ENCODE assay signal across 2 cellular contexts in the genomic region with DNA sequence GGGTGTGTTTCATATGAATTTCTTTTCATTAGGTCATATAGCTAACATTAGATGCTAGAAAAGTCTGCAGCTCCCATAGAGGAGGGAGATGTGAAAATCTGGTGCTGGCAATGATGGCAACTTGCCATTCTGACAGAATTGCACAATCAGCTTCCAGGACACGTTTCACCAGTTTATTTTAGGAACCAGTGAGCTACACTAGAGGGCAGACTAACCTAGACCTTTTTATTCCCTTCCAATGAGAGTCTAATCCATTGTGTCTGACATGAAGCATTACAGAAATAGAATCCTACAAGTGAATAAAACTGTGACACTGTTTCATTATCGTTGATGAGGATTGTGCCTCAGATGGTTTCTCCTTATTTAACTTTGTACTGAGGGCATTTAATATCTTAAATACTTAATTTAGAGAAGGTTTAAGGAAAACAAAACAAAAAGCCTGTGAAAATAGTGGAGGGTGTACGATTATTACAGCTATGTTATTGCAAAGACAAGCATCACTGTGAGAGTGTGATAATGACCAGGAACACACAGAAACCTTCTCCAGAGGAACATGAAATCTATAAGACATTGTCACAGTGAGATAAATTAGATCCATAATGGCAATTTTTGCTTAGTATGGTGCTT.
A peak's percentile ranks its signal among the peaks of the same experiment; 100 is the strongest.
TF ChIP-seq lines count a peak whose summit lies in the region.

No MANE protein-coding gene starts in this region.

TF ChIP-seq in HEK293, 187 proteins besides CTCF, POLR2A, EP300 and RAD21 (continued from another document):
- TF ChIP-seq, protein P1, sequence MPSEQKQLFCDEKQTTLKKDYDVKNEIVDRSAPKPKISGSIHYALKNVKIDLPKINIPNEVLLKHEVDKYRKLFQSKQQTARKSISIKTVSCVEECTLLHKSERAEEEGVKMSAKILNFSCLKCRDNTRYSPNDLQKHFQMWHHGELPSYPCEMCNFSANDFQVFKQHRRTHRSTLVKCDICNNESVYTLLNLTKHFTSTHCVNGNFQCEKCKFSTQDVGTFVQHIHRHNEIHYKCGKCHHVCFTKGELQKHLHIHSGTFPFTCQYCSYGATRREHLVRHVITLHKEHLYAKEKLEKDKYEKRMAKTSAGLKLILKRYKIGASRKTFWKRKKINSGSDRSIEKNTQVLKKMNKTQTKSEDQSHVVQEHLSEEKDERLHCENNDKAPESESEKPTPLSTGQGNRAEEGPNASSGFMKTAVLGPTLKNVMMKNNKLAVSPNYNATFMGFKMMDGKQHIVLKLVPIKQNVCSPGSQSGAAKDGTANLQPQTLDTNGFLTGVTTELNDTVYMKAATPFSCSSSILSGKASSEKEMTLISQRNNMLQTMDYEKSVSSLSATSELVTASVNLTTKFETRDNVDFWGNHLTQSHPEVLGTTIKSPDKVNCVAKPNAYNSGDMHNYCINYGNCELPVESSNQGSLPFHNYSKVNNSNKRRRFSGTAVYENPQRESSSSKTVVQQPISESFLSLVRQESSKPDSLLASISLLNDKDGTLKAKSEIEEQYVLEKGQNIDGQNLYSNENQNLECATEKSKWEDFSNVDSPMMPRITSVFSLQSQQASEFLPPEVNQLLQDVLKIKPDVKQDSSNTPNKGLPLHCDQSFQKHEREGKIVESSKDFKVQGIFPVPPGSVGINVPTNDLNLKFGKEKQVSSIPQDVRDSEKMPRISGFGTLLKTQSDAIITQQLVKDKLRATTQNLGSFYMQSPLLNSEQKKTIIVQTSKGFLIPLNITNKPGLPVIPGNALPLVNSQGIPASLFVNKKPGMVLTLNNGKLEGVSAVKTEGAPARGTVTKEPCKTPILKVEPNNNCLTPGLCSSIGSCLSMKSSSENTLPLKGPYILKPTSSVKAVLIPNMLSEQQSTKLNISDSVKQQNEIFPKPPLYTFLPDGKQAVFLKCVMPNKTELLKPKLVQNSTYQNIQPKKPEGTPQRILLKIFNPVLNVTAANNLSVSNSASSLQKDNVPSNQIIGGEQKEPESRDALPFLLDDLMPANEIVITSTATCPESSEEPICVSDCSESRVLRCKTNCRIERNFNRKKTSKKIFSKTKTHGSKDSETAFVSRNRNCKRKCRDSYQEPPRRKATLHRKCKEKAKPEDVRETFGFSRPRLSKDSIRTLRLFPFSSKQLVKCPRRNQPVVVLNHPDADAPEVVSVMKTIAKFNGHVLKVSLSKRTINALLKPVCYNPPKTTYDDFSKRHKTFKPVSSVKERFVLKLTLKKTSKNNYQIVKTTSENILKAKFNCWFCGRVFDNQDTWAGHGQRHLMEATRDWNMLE (tag by site-specific recombination; conservative IDR thresholded peaks at IDR 0.05; ENCODE audit: low read depth) = peak; percentile 36; the same call in 1 of the 2 replicates
- peak; percentile 83 for TF ChIP-seq SCRT2 (tag by site-specific recombination; IDR thresholded peaks at IDR 0.05)
- peak; percentile 48; the same call in 1 of the 2 replicates for TF ChIP-seq PRDM1 (tag by site-specific recombination; IDR thresholded peaks at IDR 0.05)
- TF ChIP-seq, protein P2, sequence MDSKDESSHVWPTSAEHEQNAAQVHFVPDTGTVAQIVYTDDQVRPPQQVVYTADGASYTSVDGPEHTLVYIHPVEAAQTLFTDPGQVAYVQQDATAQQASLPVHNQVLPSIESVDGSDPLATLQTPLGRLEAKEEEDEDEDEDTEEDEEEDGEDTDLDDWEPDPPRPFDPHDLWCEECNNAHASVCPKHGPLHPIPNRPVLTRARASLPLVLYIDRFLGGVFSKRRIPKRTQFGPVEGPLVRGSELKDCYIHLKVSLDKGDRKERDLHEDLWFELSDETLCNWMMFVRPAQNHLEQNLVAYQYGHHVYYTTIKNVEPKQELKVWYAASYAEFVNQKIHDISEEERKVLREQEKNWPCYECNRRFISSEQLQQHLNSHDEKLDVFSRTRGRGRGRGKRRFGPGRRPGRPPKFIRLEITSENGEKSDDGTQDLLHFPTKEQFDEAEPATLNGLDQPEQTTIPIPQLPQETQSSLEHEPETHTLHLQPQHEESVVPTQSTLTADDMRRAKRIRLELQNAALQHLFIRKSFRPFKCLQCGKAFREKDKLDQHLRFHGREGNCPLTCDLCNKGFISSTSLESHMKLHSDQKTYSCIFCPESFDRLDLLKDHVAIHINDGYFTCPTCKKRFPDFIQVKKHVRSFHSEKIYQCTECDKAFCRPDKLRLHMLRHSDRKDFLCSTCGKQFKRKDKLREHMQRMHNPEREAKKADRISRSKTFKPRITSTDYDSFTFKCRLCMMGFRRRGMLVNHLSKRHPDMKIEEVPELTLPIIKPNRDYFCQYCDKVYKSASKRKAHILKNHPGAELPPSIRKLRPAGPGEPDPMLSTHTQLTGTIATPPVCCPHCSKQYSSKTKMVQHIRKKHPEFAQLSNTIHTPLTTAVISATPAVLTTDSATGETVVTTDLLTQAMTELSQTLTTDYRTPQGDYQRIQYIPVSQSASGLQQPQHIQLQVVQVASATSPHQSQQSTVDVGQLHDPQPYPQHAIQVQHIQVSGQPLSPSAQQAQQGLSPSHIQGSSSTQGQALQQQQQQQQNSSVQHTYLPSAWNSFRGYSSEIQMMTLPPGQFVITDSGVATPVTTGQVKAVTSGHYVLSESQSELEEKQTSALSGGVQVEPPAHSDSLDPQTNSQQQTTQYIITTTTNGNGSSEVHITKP (tag by site-specific recombination; IDR thresholded peaks at IDR 0.05) = 0 out of 2 replicates have a peak, but pooled peaks have one; percentile 25
- 0 out of 2 replicates have a peak, but pooled peaks have one; percentile 10 for TF ChIP-seq ZXDB (tag by site-specific recombination; IDR thresholded peaks at IDR 0.05)
- TF ChIP-seq SCRT1 (tag by site-specific recombination; IDR thresholded peaks at IDR 0.05; ENCODE audit: borderline replicate concordance) = 0 out of 2 replicates have a peak, but pooled peaks have one; percentile 27
- peak; percentile 77 for TF ChIP-seq ZNF654 (tag by site-specific recombination; IDR thresholded peaks at IDR 0.05; ENCODE audit: low read depth)
- TF ChIP-seq, protein P3, sequence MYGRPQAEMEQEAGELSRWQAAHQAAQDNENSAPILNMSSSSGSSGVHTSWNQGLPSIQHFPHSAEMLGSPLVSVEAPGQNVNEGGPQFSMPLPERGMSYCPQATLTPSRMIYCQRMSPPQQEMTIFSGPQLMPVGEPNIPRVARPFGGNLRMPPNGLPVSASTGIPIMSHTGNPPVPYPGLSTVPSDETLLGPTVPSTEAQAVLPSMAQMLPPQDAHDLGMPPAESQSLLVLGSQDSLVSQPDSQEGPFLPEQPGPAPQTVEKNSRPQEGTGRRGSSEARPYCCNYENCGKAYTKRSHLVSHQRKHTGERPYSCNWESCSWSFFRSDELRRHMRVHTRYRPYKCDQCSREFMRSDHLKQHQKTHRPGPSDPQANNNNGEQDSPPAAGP (tag by site-specific recombination; IDR thresholded peaks at IDR 0.05) = no peak

TF ChIP-seq in HepG2, 621 proteins besides CTCF, POLR2A, EP300 and RAD21 (continued from another document and continues in another):
- TF ChIP-seq, protein P4, sequence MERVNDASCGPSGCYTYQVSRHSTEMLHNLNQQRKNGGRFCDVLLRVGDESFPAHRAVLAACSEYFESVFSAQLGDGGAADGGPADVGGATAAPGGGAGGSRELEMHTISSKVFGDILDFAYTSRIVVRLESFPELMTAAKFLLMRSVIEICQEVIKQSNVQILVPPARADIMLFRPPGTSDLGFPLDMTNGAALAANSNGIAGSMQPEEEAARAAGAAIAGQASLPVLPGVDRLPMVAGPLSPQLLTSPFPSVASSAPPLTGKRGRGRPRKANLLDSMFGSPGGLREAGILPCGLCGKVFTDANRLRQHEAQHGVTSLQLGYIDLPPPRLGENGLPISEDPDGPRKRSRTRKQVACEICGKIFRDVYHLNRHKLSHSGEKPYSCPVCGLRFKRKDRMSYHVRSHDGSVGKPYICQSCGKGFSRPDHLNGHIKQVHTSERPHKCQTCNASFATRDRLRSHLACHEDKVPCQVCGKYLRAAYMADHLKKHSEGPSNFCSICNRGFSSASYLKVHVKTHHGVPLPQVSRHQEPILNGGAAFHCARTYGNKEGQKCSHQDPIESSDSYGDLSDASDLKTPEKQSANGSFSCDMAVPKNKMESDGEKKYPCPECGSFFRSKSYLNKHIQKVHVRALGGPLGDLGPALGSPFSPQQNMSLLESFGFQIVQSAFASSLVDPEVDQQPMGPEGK (CRISPR knock-in tag; IDR thresholded peaks at IDR 0.05) = no peak
- TF ChIP-seq, protein P5, sequence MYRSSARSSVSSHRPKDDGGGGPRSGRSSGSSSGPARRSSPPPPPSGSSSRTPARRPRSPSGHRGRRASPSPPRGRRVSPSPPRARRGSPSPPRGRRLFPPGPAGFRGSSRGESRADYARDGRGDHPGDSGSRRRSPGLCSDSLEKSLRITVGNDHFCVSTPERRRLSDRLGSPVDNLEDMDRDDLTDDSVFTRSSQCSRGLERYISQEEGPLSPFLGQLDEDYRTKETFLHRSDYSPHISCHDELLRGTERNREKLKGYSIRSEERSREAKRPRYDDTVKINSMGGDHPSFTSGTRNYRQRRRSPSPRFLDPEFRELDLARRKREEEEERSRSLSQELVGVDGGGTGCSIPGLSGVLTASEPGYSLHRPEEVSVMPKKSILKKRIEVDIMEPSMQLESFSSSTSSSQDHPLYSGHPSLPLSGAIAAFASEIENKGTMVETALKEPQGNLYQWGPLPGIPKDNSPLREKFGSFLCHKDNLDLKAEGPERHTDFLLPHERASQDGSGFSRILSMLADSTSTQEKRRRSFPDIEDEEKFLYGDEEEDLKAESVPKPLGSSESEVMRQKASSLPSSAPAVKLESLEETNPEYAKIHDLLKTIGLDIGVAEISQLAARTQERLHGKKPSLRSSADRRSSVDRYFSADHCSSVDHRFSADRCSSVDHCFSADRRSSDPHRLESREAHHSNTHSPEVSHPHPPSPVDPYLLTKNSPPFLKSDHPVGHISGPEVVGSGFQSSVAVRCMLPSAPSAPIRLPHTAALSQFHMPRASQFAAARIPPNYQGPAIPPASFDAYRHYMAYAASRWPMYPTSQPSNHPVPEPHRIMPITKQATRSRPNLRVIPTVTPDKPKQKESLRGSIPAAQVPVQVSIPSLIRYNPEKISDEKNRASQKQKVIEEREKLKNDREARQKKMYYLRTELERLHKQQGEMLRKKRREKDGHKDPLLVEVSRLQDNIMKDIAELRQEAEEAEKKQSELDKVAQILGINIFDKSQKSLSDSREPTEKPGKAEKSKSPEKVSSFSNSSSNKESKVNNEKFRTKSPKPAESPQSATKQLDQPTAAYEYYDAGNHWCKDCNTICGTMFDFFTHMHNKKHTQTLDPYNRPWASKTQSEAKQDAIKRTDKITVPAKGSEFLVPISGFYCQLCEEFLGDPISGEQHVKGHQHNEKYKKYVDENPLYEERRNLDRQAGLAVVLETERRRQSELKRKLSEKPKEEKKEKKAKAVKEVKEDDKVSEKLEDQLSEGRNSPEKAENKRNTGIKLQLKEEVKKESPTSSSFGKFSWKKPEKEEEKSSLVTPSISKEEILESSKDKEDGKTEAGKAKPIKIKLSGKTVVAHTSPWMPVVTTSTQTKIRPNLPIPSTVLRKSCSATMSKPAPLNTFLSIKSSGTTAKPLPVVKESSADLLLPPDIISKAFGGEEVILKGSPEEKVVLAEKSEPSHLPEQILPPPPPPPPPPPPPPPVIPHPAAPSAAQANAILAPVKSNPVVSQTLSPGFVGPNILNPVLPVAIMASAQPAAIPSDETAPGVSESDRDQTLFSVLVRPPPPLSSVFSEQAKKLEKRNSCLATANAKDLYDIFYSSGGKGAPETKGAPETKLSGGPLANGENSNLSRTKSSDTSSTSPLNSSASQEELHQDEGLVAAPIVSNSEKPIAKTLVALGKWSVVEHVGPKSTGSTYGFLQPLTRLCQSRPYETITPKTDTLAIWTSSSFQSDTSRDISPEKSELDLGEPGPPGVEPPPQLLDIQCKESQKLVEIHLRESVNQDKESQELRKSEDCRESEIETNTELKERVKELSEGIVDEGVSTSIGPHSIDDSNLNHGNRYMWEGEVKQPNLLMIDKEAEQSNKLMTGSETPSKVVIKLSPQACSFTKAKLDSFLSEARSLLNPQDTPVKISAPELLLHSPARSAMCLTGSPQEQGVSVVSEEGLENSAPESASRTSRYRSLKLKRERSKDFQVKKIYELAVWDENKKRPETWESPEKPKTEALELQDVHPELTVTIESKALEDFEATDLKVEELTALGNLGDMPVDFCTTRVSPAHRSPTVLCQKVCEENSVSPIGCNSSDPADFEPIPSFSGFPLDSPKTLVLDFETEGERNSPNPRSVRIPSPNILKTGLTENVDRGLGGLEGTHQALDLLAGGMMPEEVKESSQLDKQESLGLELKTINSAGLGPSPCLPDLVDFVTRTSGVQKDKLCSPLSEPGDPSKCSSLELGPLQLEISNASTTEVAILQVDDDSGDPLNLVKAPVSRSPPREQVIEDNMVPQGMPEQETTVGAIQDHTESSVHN (CRISPR knock-in tag; IDR thresholded peaks at IDR 0.05) = no peak
- TF ChIP-seq BCL6 (CRISPR knock-in tag; IDR thresholded peaks at IDR 0.05) = peak; percentile 64
- TF ChIP-seq, protein P6, sequence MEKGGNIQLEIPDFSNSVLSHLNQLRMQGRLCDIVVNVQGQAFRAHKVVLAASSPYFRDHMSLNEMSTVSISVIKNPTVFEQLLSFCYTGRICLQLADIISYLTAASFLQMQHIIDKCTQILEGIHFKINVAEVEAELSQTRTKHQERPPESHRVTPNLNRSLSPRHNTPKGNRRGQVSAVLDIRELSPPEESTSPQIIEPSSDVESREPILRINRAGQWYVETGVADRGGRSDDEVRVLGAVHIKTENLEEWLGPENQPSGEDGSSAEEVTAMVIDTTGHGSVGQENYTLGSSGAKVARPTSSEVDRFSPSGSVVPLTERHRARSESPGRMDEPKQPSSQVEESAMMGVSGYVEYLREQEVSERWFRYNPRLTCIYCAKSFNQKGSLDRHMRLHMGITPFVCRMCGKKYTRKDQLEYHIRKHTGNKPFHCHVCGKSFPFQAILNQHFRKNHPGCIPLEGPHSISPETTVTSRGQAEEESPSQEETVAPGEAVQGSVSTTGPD (CRISPR knock-in tag; IDR thresholded peaks at IDR 0.05) = peak; percentile 87; the same call in 1 of the 2 replicates
- TF ChIP-seq RARA (CRISPR knock-in tag; IDR thresholded peaks at IDR 0.05) = peak; percentile 36; the same call in 1 of the 2 replicates
- peak; percentile 92 for TF ChIP-seq STAG1 (CRISPR knock-in tag; IDR thresholded peaks at IDR 0.05)
- TF ChIP-seq TARDBP (CRISPR knock-in tag; IDR thresholded peaks at IDR 0.05) = peak; percentile 60; the same call in 1 of the 2 replicates
- TF ChIP-seq ZNF629 (CRISPR knock-in tag; conservative IDR thresholded peaks at IDR 0.05) = no peak
- TF ChIP-seq, protein P7, sequence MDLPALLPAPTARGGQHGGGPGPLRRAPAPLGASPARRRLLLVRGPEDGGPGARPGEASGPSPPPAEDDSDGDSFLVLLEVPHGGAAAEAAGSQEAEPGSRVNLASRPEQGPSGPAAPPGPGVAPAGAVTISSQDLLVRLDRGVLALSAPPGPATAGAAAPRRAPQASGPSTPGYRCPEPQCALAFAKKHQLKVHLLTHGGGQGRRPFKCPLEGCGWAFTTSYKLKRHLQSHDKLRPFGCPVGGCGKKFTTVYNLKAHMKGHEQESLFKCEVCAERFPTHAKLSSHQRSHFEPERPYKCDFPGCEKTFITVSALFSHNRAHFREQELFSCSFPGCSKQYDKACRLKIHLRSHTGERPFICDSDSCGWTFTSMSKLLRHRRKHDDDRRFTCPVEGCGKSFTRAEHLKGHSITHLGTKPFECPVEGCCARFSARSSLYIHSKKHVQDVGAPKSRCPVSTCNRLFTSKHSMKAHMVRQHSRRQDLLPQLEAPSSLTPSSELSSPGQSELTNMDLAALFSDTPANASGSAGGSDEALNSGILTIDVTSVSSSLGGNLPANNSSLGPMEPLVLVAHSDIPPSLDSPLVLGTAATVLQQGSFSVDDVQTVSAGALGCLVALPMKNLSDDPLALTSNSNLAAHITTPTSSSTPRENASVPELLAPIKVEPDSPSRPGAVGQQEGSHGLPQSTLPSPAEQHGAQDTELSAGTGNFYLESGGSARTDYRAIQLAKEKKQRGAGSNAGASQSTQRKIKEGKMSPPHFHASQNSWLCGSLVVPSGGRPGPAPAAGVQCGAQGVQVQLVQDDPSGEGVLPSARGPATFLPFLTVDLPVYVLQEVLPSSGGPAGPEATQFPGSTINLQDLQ (CRISPR knock-in tag; IDR thresholded peaks at IDR 0.05) = no peak
- TF ChIP-seq ZNF331 (CRISPR knock-in tag; IDR thresholded peaks at IDR 0.05) = peak; percentile 78
- TF ChIP-seq, protein P8, sequence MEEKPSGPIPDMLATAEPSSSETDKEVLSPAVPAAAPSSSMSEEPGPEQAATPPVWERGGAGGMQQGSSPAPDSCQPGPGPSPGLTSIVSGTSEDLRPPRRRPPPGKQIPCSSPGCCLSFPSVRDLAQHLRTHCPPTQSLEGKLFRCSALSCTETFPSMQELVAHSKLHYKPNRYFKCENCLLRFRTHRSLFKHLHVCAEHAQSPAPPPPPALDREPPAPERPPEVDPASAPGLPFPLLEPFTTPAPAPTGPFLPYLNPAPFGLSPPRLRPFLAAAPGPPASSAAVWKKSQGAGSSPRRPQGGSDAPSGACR (CRISPR knock-in tag; IDR thresholded peaks at IDR 0.05) = 0 out of 2 replicates have a peak, but pooled peaks have one; percentile 48
- peak; percentile 36; the same call in 1 of the 2 replicates for TF ChIP-seq SALL1 (CRISPR knock-in tag; IDR thresholded peaks at IDR 0.05)
